ENCODE assay signal across 23 cellular contexts in genomic region chr22:42236848-42237247, GRCh38.
"Had no signal": no experiment of that assay in that cellular context is flagged by ENCODE, and none has a peak within 500 bp of the region (broad histone marks: within the 10 kb centered on the region; RNA-seq: fewer than 3 reads in every experiment).

No MANE protein-coding gene starts in this region.

- H3K4me3 Mint-ChIP-seq: dendritic cell treated with granulocyte-macrophage colony-stimulating factor and Interleukin-4, amounts not matched to agents 40 ng/mL and 50 ng/mL, for 4 days; effector memory CD8-positive, alpha-beta T cell; nephron progenitor cell; stimulated activated effector memory CD8-positive, alpha-beta T cell treated with anti-CD3 and anti-CD28 coated beads, Interleukin-12 subunit alpha, Interleukin-12 subunit beta, amount 100 ng/mL, for 72 hours had no signal

- H3K36me3 ChIP-seq: esophagus muscularis mucosa, gastroesophageal sphincter, left ventricle myocardium inferior, lower lobe of right lung, neutrophil, right lobe of liver, tibial artery, upper lobe of left lung, uterus had no signal

- H3K27me3 Mint-ChIP-seq: dendritic cell treated with granulocyte-macrophage colony-stimulating factor and Interleukin-4, amounts not matched to agents 40 ng/mL and 50 ng/mL, for 4 days; effector memory CD8-positive, alpha-beta T cell had no signal

- ATAC-seq: effector memory CD8-positive, alpha-beta T cell; gastroesophageal sphincter; lower lobe of right lung; psoas muscle; right lobe of liver; stimulated activated effector memory CD8-positive, alpha-beta T cell treated with anti-CD3 and anti-CD28 coated beads, Interleukin-12 subunit alpha, Interleukin-12 subunit beta, amount 100 ng/mL, for 72 hours; stimulated activated naive CD8-positive, alpha-beta T cell treated with anti-CD3 and anti-CD28 coated beads, Interleukin-15, Interleukin-2, amounts not matched to agents 100 U/mL and 50 U/mL, for 24 hours had no signal

- H3K27ac Mint-ChIP-seq: dendritic cell treated with granulocyte-macrophage colony-stimulating factor and Interleukin-4, amounts not matched to agents 40 ng/mL and 50 ng/mL, for 4 days; nephron progenitor cell; stimulated activated effector memory CD8-positive, alpha-beta T cell treated with anti-CD3 and anti-CD28 coated beads, Interleukin-12 subunit alpha, Interleukin-12 subunit beta, amount 100 ng/mL, for 72 hours had no signal

- H3K9me3 Mint-ChIP-seq: effector memory CD8-positive, alpha-beta T cell; stimulated activated effector memory CD8-positive, alpha-beta T cell treated with anti-CD3 and anti-CD28 coated beads, Interleukin-12 subunit alpha, Interleukin-12 subunit beta, amount 100 ng/mL, for 72 hours had no signal

- H3K27ac ChIP-seq: epithelial cell of prostate, esophagus muscularis mucosa, gastroesophageal sphincter, left ventricle myocardium inferior, lower lobe of right lung, neutrophil, psoas muscle, right lobe of liver, tibial artery, upper lobe of left lung, uterus had no signal

- H3K4me1 ChIP-seq: gastroesophageal sphincter, lower lobe of right lung, psoas muscle, right lobe of liver, tibial artery, uterus had no signal

- H3K4me3 ChIP-seq: esophagus muscularis mucosa, gastroesophageal sphincter, left ventricle myocardium inferior, lower lobe of right lung, psoas muscle, right lobe of liver, tibial artery, upper lobe of left lung, uterus had no signal

- H3K27me3 ChIP-seq: esophagus muscularis mucosa, gastroesophageal sphincter, neutrophil, right lobe of liver, tibial artery, upper lobe of left lung, uterus had no signal

- H3K9me3 ChIP-seq: neutrophil, right lobe of liver had no signal

- DNase-seq: effector memory CD8-positive, alpha-beta T cell; foreskin fibroblast; glutamatergic neuron; left ventricle myocardium inferior; lower lobe of right lung; mesenchymal stem cell; midbrain; nephron progenitor cell; psoas muscle; retina; right lobe of liver; stimulated activated CD4-positive, alpha-beta T cell treated with anti-CD3 and anti-CD28 coated beads, Interleukin-4, amount 100 ng/mL, for 1 hour; stimulated activated CD8-positive, alpha-beta memory T cell treated with anti-CD3 and anti-CD28 coated beads, Interleukin-4, amount 100 ng/mL, for 48 hours; stimulated activated naive CD8-positive, alpha-beta T cell treated with anti-CD3 and anti-CD28 coated beads, Interleukin-15, Interleukin-2, amounts not matched to agents 100 U/mL and 50 U/mL, for 24 hours; tibial artery; upper lobe of left lung; uterus had no signal
